ENCODE assay signal across 1 cellular context in the genomic region with DNA sequence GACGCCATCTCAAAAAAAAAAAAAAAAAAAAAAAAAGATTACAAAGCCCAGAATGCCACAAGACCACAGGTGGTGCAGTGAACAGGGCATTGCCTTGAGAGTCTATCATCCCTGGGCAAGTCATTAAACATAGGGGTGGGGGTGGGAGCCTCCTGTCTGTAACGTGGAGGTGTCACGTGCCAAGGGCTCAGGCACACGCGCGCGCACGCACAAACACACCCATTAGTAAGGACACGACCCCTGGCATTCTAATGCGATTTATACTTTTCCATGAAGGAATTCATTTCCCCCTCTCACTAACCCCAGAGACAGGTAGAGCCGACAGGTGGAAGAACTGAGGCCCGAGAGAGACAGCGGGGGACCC.
TF ChIP-seq lines count a peak whose summit lies in the region.

No MANE protein-coding gene starts in this region.

TF ChIP-seq in GM23338, 12 proteins besides CTCF, POLR2A, EP300 and RAD21 (continued from another document):
- TF ChIP-seq ZNF462 (CRISPR knock-in tag; IDR thresholded peaks at IDR 0.05) (no peak), STAT1 (IDR thresholded peaks at IDR 0.05; ENCODE audit: unreplicated experiment) (no peak), ZNF331 (CRISPR knock-in tag; IDR thresholded peaks at IDR 0.05; ENCODE audit: low read depth) (no peak), EZH2 (IDR thresholded peaks at IDR 0.05; ENCODE audit: low read depth, unreplicated experiment) (no peak), JUNB (IDR thresholded peaks at IDR 0.05; ENCODE audit: unreplicated experiment) (no peak), POLR2AphosphoS5 (IDR thresholded peaks at IDR 0.05; ENCODE audit: low read depth) (no peak), NANOG (IDR thresholded peaks at IDR 0.05; ENCODE audit: borderline replicate concordance) (no peak)
- TF ChIP-seq, protein P1, sequence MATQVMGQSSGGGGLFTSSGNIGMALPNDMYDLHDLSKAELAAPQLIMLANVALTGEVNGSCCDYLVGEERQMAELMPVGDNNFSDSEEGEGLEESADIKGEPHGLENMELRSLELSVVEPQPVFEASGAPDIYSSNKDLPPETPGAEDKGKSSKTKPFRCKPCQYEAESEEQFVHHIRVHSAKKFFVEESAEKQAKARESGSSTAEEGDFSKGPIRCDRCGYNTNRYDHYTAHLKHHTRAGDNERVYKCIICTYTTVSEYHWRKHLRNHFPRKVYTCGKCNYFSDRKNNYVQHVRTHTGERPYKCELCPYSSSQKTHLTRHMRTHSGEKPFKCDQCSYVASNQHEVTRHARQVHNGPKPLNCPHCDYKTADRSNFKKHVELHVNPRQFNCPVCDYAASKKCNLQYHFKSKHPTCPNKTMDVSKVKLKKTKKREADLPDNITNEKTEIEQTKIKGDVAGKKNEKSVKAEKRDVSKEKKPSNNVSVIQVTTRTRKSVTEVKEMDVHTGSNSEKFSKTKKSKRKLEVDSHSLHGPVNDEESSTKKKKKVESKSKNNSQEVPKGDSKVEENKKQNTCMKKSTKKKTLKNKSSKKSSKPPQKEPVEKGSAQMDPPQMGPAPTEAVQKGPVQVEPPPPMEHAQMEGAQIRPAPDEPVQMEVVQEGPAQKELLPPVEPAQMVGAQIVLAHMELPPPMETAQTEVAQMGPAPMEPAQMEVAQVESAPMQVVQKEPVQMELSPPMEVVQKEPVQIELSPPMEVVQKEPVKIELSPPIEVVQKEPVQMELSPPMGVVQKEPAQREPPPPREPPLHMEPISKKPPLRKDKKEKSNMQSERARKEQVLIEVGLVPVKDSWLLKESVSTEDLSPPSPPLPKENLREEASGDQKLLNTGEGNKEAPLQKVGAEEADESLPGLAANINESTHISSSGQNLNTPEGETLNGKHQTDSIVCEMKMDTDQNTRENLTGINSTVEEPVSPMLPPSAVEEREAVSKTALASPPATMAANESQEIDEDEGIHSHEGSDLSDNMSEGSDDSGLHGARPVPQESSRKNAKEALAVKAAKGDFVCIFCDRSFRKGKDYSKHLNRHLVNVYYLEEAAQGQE (IDR thresholded peaks at IDR 0.05; ENCODE audit: unreplicated experiment), result no peak
TF ChIP-seq in GM23338: peak in this region for 0.
